In genomic region chr13:25939961-25940687, GRCh38 we compare ENCODE assay signal across 15 cellular contexts.
A peak's percentile ranks its signal among the peaks of the same experiment; 100 is the strongest.
DNase-seq lines count a peak whose midpoint lies in the region; ATAC-seq, FAIRE-seq and TF ChIP-seq lines count a peak whose summit lies in the region.
"Had no signal": no experiment of that assay in that cellular context is flagged by ENCODE, and none has a peak within 500 bp of the region (broad histone marks: within the 10 kb centered on the region; RNA-seq: fewer than 3 reads in every experiment).

No MANE protein-coding gene starts in this region.

- H3K36me3 Mint-ChIP-seq in activated naive CD8-positive, alpha-beta T cell treated with anti-CD3 and anti-CD28 coated beads, Interleukin-2, amount 10 ng/mL, durations not matched to agents 7 days and 5 days = no peaks in the 10 kb centered on the region
- no peaks in the 10 kb centered on the region for H3K36me3 Mint-ChIP-seq in activated naive CD8-positive, alpha-beta T cell treated with anti-CD3 and anti-CD28 coated beads, Interleukin-2, amount 50 U/mL, for 24 hours (ENCODE audit: low read depth)
- peaks cover 4 to 6% (median 4%) of the 10 kb centered on the region in 3 experiments; a peak in 5 of 7 replicates for H3K36me3 Mint-ChIP-seq in H9 (ENCODE audit: insufficient read depth in 1 of 3, low read depth in 3 of 3)
- no peaks in the 10 kb centered on the region for H3K36me3 Mint-ChIP-seq in astrocyte (ENCODE audit: low read depth, unreplicated experiment)
- no peaks in the 10 kb centered on the region for H3K36me3 Mint-ChIP-seq in progenitor cell of endocrine pancreas (ENCODE audit: insufficient read depth)

- no peak overlapping the region for H3K18ac ChIP-seq in H9 (ENCODE audit: insufficient read length, low read depth, low read length)

- POLR2A ChIA-PET in activated naive CD8-positive, alpha-beta T cell treated with anti-CD3 and anti-CD28 coated beads, Interleukin-2, amount 10 ng/mL, durations not matched to agents 7 days and 5 days (lab: Charles Lee) = no interaction called here

- H3K23me2 ChIP-seq in H9 (ENCODE audit: insufficient read length, low read depth, low read length, poor library complexity, severe bottlenecking) = no peaks in the 10 kb centered on the region

- H2BK5ac ChIP-seq in H9 (ENCODE audit: insufficient read length, low read length) = no peak overlapping the region

- H3K4me1 ChIP-seq in H9 (ENCODE audit: insufficient read depth, low read length) (no peaks in the 10 kb centered on the region), astrocyte (ENCODE audit: insufficient read depth, low read length) (peaks cover 9% of the 10 kb centered on the region)
- H3K4me1 ChIP-seq: Caco-2 had no signal

- peaks cover 4% of the 10 kb centered on the region for H3K4me1 Mint-ChIP-seq in activated naive CD8-positive, alpha-beta T cell treated with anti-CD3 and anti-CD28 coated beads, Interleukin-2, amount 10 ng/mL, durations not matched to agents 7 days and 5 days
- H3K4me1 Mint-ChIP-seq in activated naive CD8-positive, alpha-beta T cell treated with anti-CD3 and anti-CD28 coated beads, Interleukin-2, amount 50 U/mL, for 24 hours = peaks cover 2% of the 10 kb centered on the region
- H3K4me1 Mint-ChIP-seq in H9 = peaks cover 17% of the 10 kb centered on the region in 2 experiments
- peaks cover 11% of the 10 kb centered on the region for H3K4me1 Mint-ChIP-seq in astrocyte (ENCODE audit: low read depth, unreplicated experiment)
- peaks cover 2% of the 10 kb centered on the region for H3K4me1 Mint-ChIP-seq in progenitor cell of endocrine pancreas (ENCODE audit: low read depth)

- H3K4me2 ChIP-seq in H9 (ENCODE audit: insufficient read depth, insufficient read length, low read length) (no peak overlapping the region), astrocyte (ENCODE audit: low read length) (peak overlapping the region; percentile 5)

- H3K4me3 Mint-ChIP-seq in activated naive CD8-positive, alpha-beta T cell treated with anti-CD3 and anti-CD28 coated beads, Interleukin-2, amount 10 ng/mL, durations not matched to agents 7 days and 5 days = no peak overlapping the region
- H3K4me3 Mint-ChIP-seq in activated naive CD8-positive, alpha-beta T cell treated with anti-CD3 and anti-CD28 coated beads, Interleukin-2, amount 50 U/mL, for 24 hours = no peak overlapping the region
- H3K4me3 Mint-ChIP-seq in H9 (no peak overlapping the region), astrocyte (ENCODE audit: unreplicated experiment) (no peak overlapping the region), progenitor cell of endocrine pancreas (ENCODE audit: low read depth) (no peak overlapping the region)

- H2BK12ac ChIP-seq in H9 (ENCODE audit: insufficient read length, low read depth, low read length) = no peak overlapping the region

- H3K9me3 ChIP-seq in H9 (ENCODE audit: control insufficient read depth, low read depth, low read length) (no peaks in the 10 kb centered on the region), astrocyte (ENCODE audit: insufficient read depth, low read depth, low read length) (no peaks in the 10 kb centered on the region)
- H3K9me3 ChIP-seq: Caco-2 had no signal

- no peak overlapping the region for H3T11ph ChIP-seq in H9 (ENCODE audit: low read length)

- TF ChIP-seq CTCF in H9 (conservative IDR thresholded peaks at IDR 0.05) (no peak), astrocyte (IDR thresholded peaks at IDR 0.05; ENCODE audit: insufficient read depth, low read depth, low read length) (no peak), progenitor cell of endocrine pancreas (IDR thresholded peaks at IDR 0.05; ENCODE audit: unreplicated experiment) (no peak)

- no peak overlapping the region for H4K5ac ChIP-seq in H9 (ENCODE audit: insufficient read length, low read depth, low read length)

- H3K23ac ChIP-seq in H9 (ENCODE audit: insufficient read length, low read depth, low read length) = no peak overlapping the region

- no peak for ATAC-seq in activated naive CD8-positive, alpha-beta T cell treated with anti-CD3 and anti-CD28 coated beads, Interleukin-2, amount 10 ng/mL, durations not matched to agents 7 days and 5 days (ENCODE audit: low read depth)
- ATAC-seq in activated naive CD8-positive, alpha-beta T cell treated with anti-CD3 and anti-CD28 coated beads, Interleukin-2, amount 50 U/mL, for 24 hours = no peak
- no peak for ATAC-seq in HG02852 (IDR thresholded peaks at IDR 0.05; ENCODE audit: unreplicated experiment)

- H3K14ac ChIP-seq in H9 (ENCODE audit: insufficient read depth, low read length) = peak overlapping the region; percentile 53; the same call in 1 of the 2 replicates

- no peak overlapping the region for H2AFZ ChIP-seq in H9 (ENCODE audit: low read length)
- H2AFZ ChIP-seq in astrocyte (ENCODE audit: low read depth, low read length) = no peak overlapping the region

- no peaks in the 10 kb centered on the region for H3K36me3 ChIP-seq in astrocyte (ENCODE audit: insufficient read depth, low read length)

- DNase-seq in activated naive CD8-positive, alpha-beta T cell treated with anti-CD3 and anti-CD28 coated beads, Interleukin-2, amount 10 ng/mL, durations not matched to agents 7 days and 5 days = no peak
- DNase-seq in activated naive CD8-positive, alpha-beta T cell treated with anti-CD3 and anti-CD28 coated beads, Interleukin-2, amount 50 U/mL, for 24 hours = no peak
- DNase-seq in H9 (no peak), astrocyte (ENCODE audit: low read depth) (no peak), progenitor cell of endocrine pancreas (ENCODE audit: low spot score, unreplicated experiment) (no peak), COLO668 (lab: John Stamatoyannopoulos, UW; ENCODE audit: unreplicated experiment) (no peak), medulla oblongata (ENCODE audit: extremely low spot score) (no peak)
- DNase-seq: Caco-2, DMS153, MV-4-11, NCI-H1436, NCI-H2081, NCI-H748 treated with DMSO at 0.1 percent for 48 hours had no signal

- no CpG with 5 or more reads among the region's 24 CpGs for WGBS in H9 (ENCODE audit: extremely low coverage, insufficient read length, low lambda C conversion rate)

- H3K27me3 ChIP-seq in H9 (ENCODE audit: insufficient read depth, low read length) (no peaks in the 10 kb centered on the region), astrocyte (ENCODE audit: insufficient read depth, low read length) (no peaks in the 10 kb centered on the region)

- H2BK15ac ChIP-seq in H9 (ENCODE audit: low read depth, low read length) = no peak overlapping the region

- peaks cover 6% of the 10 kb centered on the region for H3K27me3 Mint-ChIP-seq in activated naive CD8-positive, alpha-beta T cell treated with anti-CD3 and anti-CD28 coated beads, Interleukin-2, amount 10 ng/mL, durations not matched to agents 7 days and 5 days
- no peaks in the 10 kb centered on the region for H3K27me3 Mint-ChIP-seq in activated naive CD8-positive, alpha-beta T cell treated with anti-CD3 and anti-CD28 coated beads, Interleukin-2, amount 50 U/mL, for 24 hours
- H3K27me3 Mint-ChIP-seq in H9 (ENCODE audit: low read depth) = peaks cover 6% of the 10 kb centered on the region
- peaks cover 18% of the 10 kb centered on the region for H3K27me3 Mint-ChIP-seq in astrocyte (ENCODE audit: low read depth, unreplicated experiment)
- peaks cover 33% of the 10 kb centered on the region for H3K27me3 Mint-ChIP-seq in progenitor cell of endocrine pancreas

- no peak overlapping the region for H4K91ac ChIP-seq in H9 (ENCODE audit: insufficient read length, low read depth, low read length)

- no peaks in the 10 kb centered on the region for H3K79me1 ChIP-seq in H9 (ENCODE audit: insufficient read depth, low read depth, low read length, poor library complexity, severe bottlenecking)

- H3K27ac ChIP-seq in H9 (ENCODE audit: insufficient read length, low read depth, low read length) (no peak overlapping the region), astrocyte (ENCODE audit: low read depth, low read length) (no peak overlapping the region)

- no peaks in the 10 kb centered on the region for H3K79me2 ChIP-seq in H9 (ENCODE audit: insufficient read depth, low read length)
- no peaks in the 10 kb centered on the region for H3K79me2 ChIP-seq in astrocyte (ENCODE audit: insufficient read depth, low read length)

- no peak overlapping the region for H4K8ac ChIP-seq in H9 (replicated peaks; ENCODE audit: insufficient read length, low read depth, low read length)

- H3K4ac ChIP-seq in H9 (ENCODE audit: low read depth, low read length) = no peak overlapping the region

- H4K20me1 ChIP-seq in H9 (ENCODE audit: control insufficient read depth, insufficient read depth, insufficient read length) (no peaks in the 10 kb centered on the region), astrocyte (ENCODE audit: insufficient read depth, low read length) (no peaks in the 10 kb centered on the region)

- no peak overlapping the region for H2BK20ac ChIP-seq in H9 (ENCODE audit: low read depth, low read length, poor library complexity, severe bottlenecking)

- no peak overlapping the region for H3K56ac ChIP-seq in H9 (ENCODE audit: insufficient read length, low read depth, low read length)

- H2BK120ac ChIP-seq in H9 (ENCODE audit: low read depth, low read length, poor library complexity, severe bottlenecking) = no peak overlapping the region

- H3K9me3 Mint-ChIP-seq in activated naive CD8-positive, alpha-beta T cell treated with anti-CD3 and anti-CD28 coated beads, Interleukin-2, amount 10 ng/mL, durations not matched to agents 7 days and 5 days = no peaks in the 10 kb centered on the region
- no peaks in the 10 kb centered on the region for H3K9me3 Mint-ChIP-seq in activated naive CD8-positive, alpha-beta T cell treated with anti-CD3 and anti-CD28 coated beads, Interleukin-2, amount 50 U/mL, for 24 hours
- H3K9me3 Mint-ChIP-seq in H9 (no peaks in the 10 kb centered on the region), astrocyte (ENCODE audit: unreplicated experiment) (peaks cover 8% of the 10 kb centered on the region), progenitor cell of endocrine pancreas (ENCODE audit: low read depth) (no peaks in the 10 kb centered on the region)

- H3K4me3 ChIP-seq in astrocyte (ENCODE audit: insufficient read depth, low read depth, low read length) = no peak overlapping the region

- no peak overlapping the region for H2AK5ac ChIP-seq in H9 (ENCODE audit: insufficient read length, low read length)

- FAIRE-seq in astrocyte (lab: Jason Lieb, UNC) = no peak
- FAIRE-seq: H54 had no signal

- H3K9ac ChIP-seq in H9 (ENCODE audit: extremely low read depth, insufficient read length, low read length) (no peak overlapping the region), astrocyte (ENCODE audit: low read length) (no peak overlapping the region)

- H3K27ac Mint-ChIP-seq in activated naive CD8-positive, alpha-beta T cell treated with anti-CD3 and anti-CD28 coated beads, Interleukin-2, amount 10 ng/mL, durations not matched to agents 7 days and 5 days = peak overlapping the region; percentile 54
- no peak overlapping the region for H3K27ac Mint-ChIP-seq in activated naive CD8-positive, alpha-beta T cell treated with anti-CD3 and anti-CD28 coated beads, Interleukin-2, amount 50 U/mL, for 24 hours
- no peak overlapping the region; a peak in 2 of 7 replicates for H3K27ac Mint-ChIP-seq in H9
- no peak overlapping the region for H3K27ac Mint-ChIP-seq in astrocyte (ENCODE audit: unreplicated experiment)
- H3K27ac Mint-ChIP-seq in progenitor cell of endocrine pancreas = peak overlapping the region; percentile 15

Comparison
In these comparisons a context has a peak if more than half of its experiments do, and no peak if none do; other contexts are left out.
1. H3K27ac Mint-ChIP-seq: peak in activated naive CD8-positive, alpha-beta T cell treated with anti-CD3 and anti-CD28 coated beads, Interleukin-2, amount 10 ng/mL, durations not matched to agents 7 days and 5 days (single experiment) and progenitor cell of endocrine pancreas (single experiment); none in activated naive CD8-positive, alpha-beta T cell treated with anti-CD3 and anti-CD28 coated beads, Interleukin-2, amount 50 U/mL, for 24 hours (single experiment), H9 (0 of 3) and astrocyte (single experiment).